Comparison of ENCODE assay signal across 5 cellular contexts in the genomic region with DNA sequence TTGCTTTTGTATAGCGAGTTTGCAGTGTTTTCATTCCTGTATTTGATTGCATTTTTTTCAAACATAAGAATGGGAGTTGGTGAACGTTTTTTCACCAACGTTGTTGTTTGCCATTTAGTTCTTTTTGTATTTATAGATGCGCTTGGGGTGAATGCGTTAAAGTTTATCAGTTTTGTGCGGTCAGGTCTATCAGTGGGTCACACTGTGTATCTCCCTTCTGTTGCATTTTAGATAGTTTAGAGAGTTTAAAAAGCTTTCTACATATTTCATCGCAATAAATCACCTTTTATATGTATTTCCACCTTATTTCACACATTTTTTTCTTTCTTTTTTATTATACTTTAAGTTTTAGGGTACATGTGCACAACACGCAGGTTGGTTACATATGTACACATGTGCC.
"Had no signal": no experiment of that assay in that cellular context is flagged by ENCODE, and none has a peak within 500 bp of the region (broad histone marks: within the 10 kb centered on the region; RNA-seq: fewer than 3 reads in every experiment).

No MANE protein-coding gene starts in this region.

- ATAC-seq: GM23338, HepG2 had no signal

- DNase-seq: H9, HCEC 1CT, KG1 had no signal
